ENCODE assay signal across 18 cellular contexts in the genomic region with DNA sequence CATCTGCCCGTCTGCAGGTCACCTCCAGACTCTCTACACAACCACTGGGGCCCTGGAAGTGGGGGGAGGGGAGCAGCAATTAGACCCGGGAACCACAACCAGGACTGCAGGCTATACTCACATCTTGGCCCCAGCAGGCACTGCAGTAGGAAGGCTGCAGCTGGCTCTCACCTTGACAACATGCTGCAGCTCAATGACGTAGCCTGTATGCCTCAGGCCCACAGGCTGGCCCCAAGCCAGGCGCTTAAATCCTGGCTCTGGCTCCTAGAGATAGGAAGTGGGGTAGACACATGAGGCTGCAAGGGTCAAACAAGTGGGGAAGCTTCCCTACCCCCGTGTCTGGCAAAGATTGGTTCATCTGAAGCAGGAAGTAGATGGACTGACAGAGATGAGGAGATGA. TPM values are rescaled to one million over a fixed set of nuclear protein-coding genes. Genes with fewer than 3 reads are reported as not detected.
A peak's percentile ranks its signal among the peaks of the same experiment; 100 is the strongest.
DNase-seq lines count a peak whose midpoint lies in the region; ATAC-seq and TF ChIP-seq lines count a peak whose summit lies in the region.
"Had no signal": no experiment of that assay in that cellular context is flagged by ENCODE, and none has a peak within 500 bp of the region (broad histone marks: within the 10 kb centered on the region; RNA-seq: fewer than 3 reads in every experiment).

No MANE protein-coding gene starts in this region.

- H3K4me3 ChIP-seq in RWPE2 (ENCODE audit: severe bottlenecking) (no peak overlapping the region), testis (no peak overlapping the region)
- H3K4me3 ChIP-seq: right lobe of liver, thoracic aorta had no signal

- H3K4me1 ChIP-seq in RWPE2 (ENCODE audit: insufficient read depth, poor library complexity, severe bottlenecking) (no peaks in the 10 kb centered on the region), testis (peaks cover 4% of the 10 kb centered on the region)

- H3K4me1 Mint-ChIP-seq in immature natural killer cell, result peaks cover 14 to 17% of the 10 kb centered on the region in 2 donors
- H3K4me1 Mint-ChIP-seq in activated CD4-positive, alpha-beta memory T cell treated with anti-CD3 and anti-CD28 coated beads, Interleukin-2, amount 10 ng/mL, durations not matched to agents 7 days and 5 days, result peaks cover 15% of the 10 kb centered on the region

- no peak overlapping the region for H3K4me3 Mint-ChIP-seq in immature natural killer cell
- no peak overlapping the region for H3K4me3 Mint-ChIP-seq in activated CD4-positive, alpha-beta memory T cell treated with anti-CD3 and anti-CD28 coated beads, Interleukin-2, amount 10 ng/mL, durations not matched to agents 7 days and 5 days
- H3K4me3 Mint-ChIP-seq: nephron progenitor cell had no signal

- H3K27ac ChIP-seq in RWPE2 (ENCODE audit: poor library complexity, severe bottlenecking), result peak overlapping the region; percentile 23
- H3K27ac ChIP-seq in testis, result no peak overlapping the region
- H3K27ac ChIP-seq: right lobe of liver, thoracic aorta had no signal

- H3K36me3 Mint-ChIP-seq in immature natural killer cell, result peaks cover 14 to 23% (median 20%) of the 10 kb centered on the region in 3 donors
- H3K36me3 Mint-ChIP-seq in activated CD4-positive, alpha-beta memory T cell treated with anti-CD3 and anti-CD28 coated beads, Interleukin-2, amount 10 ng/mL, durations not matched to agents 7 days and 5 days (ENCODE audit: low read depth), result peaks cover 49% of the 10 kb centered on the region

- H3K27ac Mint-ChIP-seq in immature natural killer cell, result no peak overlapping the region
- no peak overlapping the region for H3K27ac Mint-ChIP-seq in activated CD4-positive, alpha-beta memory T cell treated with anti-CD3 and anti-CD28 coated beads, Interleukin-2, amount 10 ng/mL, durations not matched to agents 7 days and 5 days
- H3K27ac Mint-ChIP-seq: nephron progenitor cell had no signal

- ATAC-seq in RWPE2 (ENCODE audit: low read depth) (no peak), HG03095 (IDR thresholded peaks at IDR 0.05; ENCODE audit: unreplicated experiment) (no peak)
- ATAC-seq: activated CD4-positive, CD25-positive, alpha-beta regulatory T cell treated with anti-CD3 and anti-CD28 coated beads, Interleukin-2, amount 50 U/mL, for 24 hours; right lobe of liver had no signal

- H3K27me3 Mint-ChIP-seq in immature natural killer cell (ENCODE audit: low read depth in 3 of 3), result peaks cover 5 to 8% (median 6%) of the 10 kb centered on the region in 3 donors
- no peaks in the 10 kb centered on the region for H3K27me3 Mint-ChIP-seq in activated CD4-positive, alpha-beta memory T cell treated with anti-CD3 and anti-CD28 coated beads, Interleukin-2, amount 10 ng/mL, durations not matched to agents 7 days and 5 days

- TF ChIP-seq CTCF in RWPE2 (IDR thresholded peaks at IDR 0.05; ENCODE audit: poor library complexity, severe bottlenecking) (no peak), testis (IDR thresholded peaks at IDR 0.05) (no peak)

- CTCF ChIA-PET in activated CD4-positive, alpha-beta memory T cell treated with anti-CD3 and anti-CD28 coated beads, Interleukin-2, amount 10 ng/mL, durations not matched to agents 7 days and 5 days (lab: Charles Lee), result no interaction called here

- WGBS in testis, 2 donors, result 51 to 63% methylated on average over 5 of the region's 5 CpGs

- intact Hi-C loops in testis (cut with DNase I; ENCODE audit: low total_unique reads), result loop anchor here (10.0 kb wide), 1 partner anchor 74 kb away; a partner anchor contains a TSS

- H3K36me3 ChIP-seq in RWPE2 (ENCODE audit: low read depth) (peaks cover 55% of the 10 kb centered on the region), testis (ENCODE audit: low read depth, missing control alignments) (no peaks in the 10 kb centered on the region)

- H3K9me3 Mint-ChIP-seq in immature natural killer cell, result no peaks in the 10 kb centered on the region
- no peaks in the 10 kb centered on the region for H3K9me3 Mint-ChIP-seq in activated CD4-positive, alpha-beta memory T cell treated with anti-CD3 and anti-CD28 coated beads, Interleukin-2, amount 10 ng/mL, durations not matched to agents 7 days and 5 days
- H3K9me3 Mint-ChIP-seq: nephron progenitor cell had no signal

- no peaks in the 10 kb centered on the region for H3K9me3 ChIP-seq in RWPE2 (ENCODE audit: severe bottlenecking)
- no peaks in the 10 kb centered on the region for H3K9me3 ChIP-seq in testis
- H3K9me3 ChIP-seq: right lobe of liver, thoracic aorta had no signal

- POLR2A ChIA-PET in activated CD4-positive, alpha-beta memory T cell treated with anti-CD3 and anti-CD28 coated beads, Interleukin-2, amount 10 ng/mL, durations not matched to agents 7 days and 5 days (lab: Charles Lee), result no interaction called here

- peak; percentile 21 for DNase-seq in CMK (ENCODE audit: low read depth)
- DNase-seq in HK-2 (ENCODE audit: unreplicated experiment), result peak; percentile 9
- no peak for DNase-seq in RWPE2 (ENCODE audit: low spot score)
- peak; percentile 39 for DNase-seq in glomerular visceral epithelial cell (ENCODE audit: extremely low spot score)
- DNase-seq in testis, result no peak
- no peak for DNase-seq in immature natural killer cell
- DNase-seq in activated CD4-positive, alpha-beta memory T cell treated with anti-CD3 and anti-CD28 coated beads, Interleukin-2, amount 10 ng/mL, durations not matched to agents 7 days and 5 days, result no peak
- DNase-seq: activated T-cell treated with anti-CD3 and anti-CD28 coated beads for 4 hours; AML-193; DND-41; HCEC 1CT; mammary epithelial cell; nephron progenitor cell; stimulated activated CD4-positive, alpha-beta T cell treated with anti-CD3 and anti-CD28 coated beads, Interleukin-2, amount 100 ng/mL, for 24 hours had no signal

- no peak for TF ChIP-seq POLR2A in testis (IDR thresholded peaks at IDR 0.05)

- no peaks in the 10 kb centered on the region for H3K27me3 ChIP-seq in RWPE2 (ENCODE audit: insufficient read depth, poor library complexity, severe bottlenecking)
- no peaks in the 10 kb centered on the region for H3K27me3 ChIP-seq in testis
- H3K27me3 ChIP-seq: right lobe of liver had no signal

RNA-seq across cellular contexts. Expression of a gene that starts 4.6 kb away (rescaled TPM):
- total RNA-seq in testis, result 100 to 1,000 TPM; 280 to 287 TPM
- 126 TPM for polyA plus RNA-seq in testis (ENCODE audit: insufficient read depth, low read depth, low replicate concordance)
- polyA plus RNA-seq in immature natural killer cell, result 10 to 100 TPM in 2 of 3 donors, 1 to 10 TPM in 1; 9.7 to 29.3 (median 15.1) TPM
- 100 to 1,000 TPM; 136 to 140 TPM for total RNA-seq in activated CD4-positive, alpha-beta memory T cell treated with anti-CD3 and anti-CD28 coated beads, Interleukin-2, amount 10 ng/mL, durations not matched to agents 7 days and 5 days

RNA-seq across cellular contexts. Expression of a gene that starts 6.1 kb away (rescaled TPM):
- 100 to 1,000 TPM; 198 to 246 TPM for total RNA-seq in testis
- polyA plus RNA-seq in testis (ENCODE audit: insufficient read depth, low read depth, low replicate concordance), result 175 TPM
- 100 to 1,000 TPM in 1 of 3 donors, 10 to 100 TPM in 2; 94.8 to 104 (median 98.5) TPM for polyA plus RNA-seq in immature natural killer cell
- total RNA-seq in activated CD4-positive, alpha-beta memory T cell treated with anti-CD3 and anti-CD28 coated beads, Interleukin-2, amount 10 ng/mL, durations not matched to agents 7 days and 5 days, result 100 to 1,000 TPM; 194 to 212 TPM

RNA-seq across cellular contexts. Expression of a gene that starts 22.2 kb away (rescaled TPM):
- total RNA-seq in testis, result 100 to 1,000 TPM in 1 of 2 donors, 10 to 100 TPM in 1; 82.7 to 102 TPM
- 77.2 TPM for polyA plus RNA-seq in testis (ENCODE audit: insufficient read depth, low read depth, low replicate concordance)
- 10 to 100 TPM; 19.3 to 43.7 (median 38.3) TPM for polyA plus RNA-seq in immature natural killer cell
- total RNA-seq in activated CD4-positive, alpha-beta memory T cell treated with anti-CD3 and anti-CD28 coated beads, Interleukin-2, amount 10 ng/mL, durations not matched to agents 7 days and 5 days, result 10 to 100 TPM; 61.2 to 61.5 TPM

RNA-seq across cellular contexts. Expression of a gene that starts 34.4 kb away (rescaled TPM):
- total RNA-seq in testis, result 100 to 1,000 TPM; 336 to 503 TPM
- polyA plus RNA-seq in testis (ENCODE audit: insufficient read depth, low read depth, low replicate concordance) (276 TPM), immature natural killer cell (not detected)
- not detected for total RNA-seq in activated CD4-positive, alpha-beta memory T cell treated with anti-CD3 and anti-CD28 coated beads, Interleukin-2, amount 10 ng/mL, durations not matched to agents 7 days and 5 days

Comparison
In these comparisons a context has a peak if more than half of its experiments do, and no peak if none do; other contexts are left out.
1. DNase-seq: peak in CMK (single experiment), HK-2 (single experiment) and glomerular visceral epithelial cell (single experiment); none in RWPE2 (single experiment), testis (single experiment), immature natural killer cell (0 of 3) and activated CD4-positive, alpha-beta memory T cell treated with anti-CD3 and anti-CD28 coated beads, Interleukin-2, amount 10 ng/mL, durations not matched to agents 7 days and 5 days (single experiment).